ENCODE assay signal across 17 cellular contexts in genomic region chr2:69604026-69604678, GRCh38. TPM values are rescaled to one million over a fixed set of nuclear protein-coding genes. Genes with fewer than 3 reads are reported as not detected.
DNase-seq lines count a peak whose midpoint lies in the region; ATAC-seq and TF ChIP-seq lines count a peak whose summit lies in the region.
"Had no signal": no experiment of that assay in that cellular context is flagged by ENCODE, and none has a peak within 500 bp of the region (broad histone marks: within the 10 kb centered on the region; RNA-seq: fewer than 3 reads in every experiment).

No MANE protein-coding gene starts in this region.

- no peaks in the 10 kb centered on the region for H3K27me3 Mint-ChIP-seq in activated T-cell treated with anti-CD3 and anti-CD28 coated beads, Interleukin-2, amount 50 U/mL, for 24 hours
- no peaks in the 10 kb centered on the region for H3K27me3 Mint-ChIP-seq in activated naive CD8-positive, alpha-beta T cell treated with anti-CD3 and anti-CD28 coated beads, Interleukin-2, amount 50 U/mL, for 24 hours
- H3K27me3 Mint-ChIP-seq: activated naive CD4-positive, alpha-beta T cell treated with anti-CD3 and anti-CD28 coated beads, Interleukin-2, amount 10 ng/mL, durations not matched to agents 7 days and 5 days had no signal

- in situ Hi-C loops in gastrocnemius medialis (cut with MboI; ENCODE audit: low sequenced_read_pairs in 4 of 4) = no loop called here

- peaks cover 6% of the 10 kb centered on the region for H3K9me3 Mint-ChIP-seq in activated T-cell treated with anti-CD3 and anti-CD28 coated beads, Interleukin-2, amount 50 U/mL, for 24 hours
- H3K9me3 Mint-ChIP-seq in activated naive CD8-positive, alpha-beta T cell treated with anti-CD3 and anti-CD28 coated beads, Interleukin-2, amount 50 U/mL, for 24 hours = no peaks in the 10 kb centered on the region

- H3K9me3 ChIP-seq in right cardiac atrium (ENCODE audit: control insufficient read depth, low read length) = no peaks in the 10 kb centered on the region
- H3K9me3 ChIP-seq in gastrocnemius medialis = no peaks in the 10 kb centered on the region
- H3K9me3 ChIP-seq: gastroesophageal sphincter, upper lobe of left lung had no signal

- no peak for TF ChIP-seq CTCF in gastrocnemius medialis (IDR thresholded peaks at IDR 0.05 in 4 of 5, conservative IDR thresholded peaks at IDR 0.05 in 1 of 5)

- no peak for TF ChIP-seq POLR2A in gastrocnemius medialis (IDR thresholded peaks at IDR 0.05)

- 61% methylated on average over 6 of the region's 6 CpGs for WGBS in right cardiac atrium

- H3K4me3 Mint-ChIP-seq in activated T-cell treated with anti-CD3 and anti-CD28 coated beads, Interleukin-2, amount 50 U/mL, for 24 hours = no peak overlapping the region
- no peak overlapping the region for H3K4me3 Mint-ChIP-seq in activated naive CD8-positive, alpha-beta T cell treated with anti-CD3 and anti-CD28 coated beads, Interleukin-2, amount 50 U/mL, for 24 hours
- H3K4me3 Mint-ChIP-seq: activated naive CD4-positive, alpha-beta T cell treated with anti-CD3 and anti-CD28 coated beads, Interleukin-2, amount 10 ng/mL, durations not matched to agents 7 days and 5 days had no signal

- H3K27ac ChIP-seq in right cardiac atrium (ENCODE audit: low read length) = no peak overlapping the region
- H3K27ac ChIP-seq in gastrocnemius medialis = peak overlapping the region; percentile 7 to 74 (median 50)
- H3K27ac ChIP-seq: gastroesophageal sphincter, upper lobe of left lung had no signal

- peaks cover 50% of the 10 kb centered on the region for H3K36me3 Mint-ChIP-seq in activated T-cell treated with anti-CD3 and anti-CD28 coated beads, Interleukin-2, amount 50 U/mL, for 24 hours (ENCODE audit: low read depth)
- peaks cover 40% of the 10 kb centered on the region for H3K36me3 Mint-ChIP-seq in activated naive CD8-positive, alpha-beta T cell treated with anti-CD3 and anti-CD28 coated beads, Interleukin-2, amount 50 U/mL, for 24 hours (ENCODE audit: low read depth)

- peaks cover 93% of the 10 kb centered on the region for H3K4me1 Mint-ChIP-seq in activated T-cell treated with anti-CD3 and anti-CD28 coated beads, Interleukin-2, amount 50 U/mL, for 24 hours (ENCODE audit: low read depth)
- H3K4me1 Mint-ChIP-seq in activated naive CD8-positive, alpha-beta T cell treated with anti-CD3 and anti-CD28 coated beads, Interleukin-2, amount 50 U/mL, for 24 hours = peaks cover 91% of the 10 kb centered on the region

- no peak for DNase-seq in activated T-cell treated with anti-CD3 and anti-CD28 coated beads, Interleukin-2, amount 50 U/mL, for 24 hours
- no peak for DNase-seq in activated T-cell treated with anti-CD3 and anti-CD28 coated beads, Interleukin-2, amount 50 U/mL, for 1 hour
- no peak for DNase-seq in activated naive CD8-positive, alpha-beta T cell treated with anti-CD3 and anti-CD28 coated beads, Interleukin-2, amount 50 U/mL, for 24 hours
- DNase-seq in right cardiac atrium = no peak
- DNase-seq in gastrocnemius medialis = no peak
- no peak for DNase-seq in COLO668 (lab: John Stamatoyannopoulos, UW; ENCODE audit: unreplicated experiment)
- DNase-seq: activated CD4-positive, CD25-positive, alpha-beta regulatory T cell treated with anti-CD3 and anti-CD28 coated beads, Interleukin-2, amount 50 U/mL, for 72 hours; activated CD8-positive, alpha-beta memory T cell treated with anti-CD3 and anti-CD28 coated beads, Interleukin-2, amount 50 U/mL, for 4 hours; activated naive CD4-positive, alpha-beta T cell treated with anti-CD3 and anti-CD28 coated beads, Interleukin-2, amount 10 ng/mL, durations not matched to agents 7 days and 5 days; mammary epithelial cell; NCI-H2081 treated with DMSO at 0.1 percent for 48 hours; NCI-H82; T-helper 2 cell; upper lobe of left lung had no signal

- H3K4me1 ChIP-seq in right cardiac atrium (ENCODE audit: control insufficient read depth, insufficient read depth, low read length) = peaks cover 11% of the 10 kb centered on the region
- peaks cover 32 to 82% of the 10 kb centered on the region in 2 donors for H3K4me1 ChIP-seq in gastrocnemius medialis

- no peak for ATAC-seq in activated naive CD8-positive, alpha-beta T cell treated with anti-CD3 and anti-CD28 coated beads, Interleukin-2, amount 50 U/mL, for 24 hours
- ATAC-seq in right cardiac atrium = peak; percentile 43 to 56
- peak in 1 of 2 donors; percentile 37 for ATAC-seq in gastrocnemius medialis
- ATAC-seq in GM18511 (IDR thresholded peaks at IDR 0.05; ENCODE audit: unreplicated experiment) = no peak
- no peak for ATAC-seq in GM18867 (IDR thresholded peaks at IDR 0.05; ENCODE audit: unreplicated experiment)
- ATAC-seq: gastroesophageal sphincter had no signal

- H3K4me3 ChIP-seq in right cardiac atrium (ENCODE audit: low read length) (no peak overlapping the region), gastrocnemius medialis (no peak overlapping the region)
- H3K4me3 ChIP-seq: gastroesophageal sphincter, upper lobe of left lung had no signal

- H3K36me3 ChIP-seq in gastrocnemius medialis = no peaks in the 10 kb centered on the region
- H3K36me3 ChIP-seq: gastroesophageal sphincter, upper lobe of left lung had no signal

- intact Hi-C loops in right cardiac atrium (cut with DNase I) = no loop called here
- intact Hi-C loops in gastrocnemius medialis (cut with DNase I; ENCODE audit: low total_unique reads) = no loop called here

- H3K27ac Mint-ChIP-seq in activated T-cell treated with anti-CD3 and anti-CD28 coated beads, Interleukin-2, amount 50 U/mL, for 24 hours = peak overlapping the region; percentile 59
- peak overlapping the region; percentile 2 for H3K27ac Mint-ChIP-seq in activated naive CD8-positive, alpha-beta T cell treated with anti-CD3 and anti-CD28 coated beads, Interleukin-2, amount 50 U/mL, for 24 hours

- H3K27me3 ChIP-seq in right cardiac atrium (ENCODE audit: control insufficient read depth, insufficient read depth) (no peaks in the 10 kb centered on the region), gastrocnemius medialis (no peaks in the 10 kb centered on the region)
- H3K27me3 ChIP-seq: gastroesophageal sphincter, upper lobe of left lung had no signal

RNA-seq across cellular contexts. Expression of gene AAK1, which starts 39.4 kb away (rescaled TPM):
- total RNA-seq in right cardiac atrium (10 to 100 TPM; 45.6 to 57.5 (median 53.4) TPM), gastrocnemius medialis (10 to 100 TPM; 30.0 to 47.3 (median 39.1) TPM)
- polyA plus RNA-seq in right cardiac atrium = 13.8 TPM

Comparison
In these comparisons a context has a peak if more than half of its experiments do, and no peak if none do; other contexts are left out.
1. ATAC-seq: peak in right cardiac atrium (2 of 2); none in activated naive CD8-positive, alpha-beta T cell treated with anti-CD3 and anti-CD28 coated beads, Interleukin-2, amount 50 U/mL, for 24 hours (single experiment), GM18511 (single experiment) and GM18867 (single experiment).